8 cellular contexts compared by ENCODE assay signal in the genomic region with DNA sequence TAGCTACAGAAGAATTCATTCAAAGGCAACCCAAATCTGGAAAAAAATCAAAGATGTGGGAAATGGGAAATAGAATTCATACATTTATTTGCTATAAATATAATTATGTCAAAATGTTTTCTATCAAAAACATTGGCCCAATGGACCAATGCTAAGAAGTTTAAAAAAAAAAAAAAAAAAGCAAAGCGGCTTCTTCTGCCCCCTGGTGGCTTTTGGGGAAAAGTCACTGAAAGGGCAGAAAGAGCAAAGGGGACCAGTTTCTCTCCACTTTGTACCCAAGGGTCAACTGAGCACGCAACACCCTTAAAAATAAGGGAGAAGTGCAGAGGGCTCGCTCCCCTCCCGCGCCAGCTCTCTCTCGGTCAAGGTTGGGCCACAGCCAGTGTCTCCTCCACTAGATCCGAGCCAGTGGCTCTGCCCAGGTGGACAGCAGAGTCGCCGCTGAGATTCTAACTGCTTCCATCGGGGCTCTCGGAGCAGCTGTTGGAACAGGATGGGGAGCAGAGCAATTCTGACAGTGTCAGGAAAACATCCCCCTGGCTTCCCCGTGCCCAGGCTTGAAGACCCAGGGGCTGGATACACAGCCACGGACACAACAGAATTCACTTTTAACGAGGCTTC.
DNase-seq lines count a peak whose midpoint lies in the region; ATAC-seq, FAIRE-seq and TF ChIP-seq lines count a peak whose summit lies in the region.
"Had no signal": no experiment of that assay in that cellular context is flagged by ENCODE, and none has a peak within 500 bp of the region (broad histone marks: within the 10 kb centered on the region; RNA-seq: fewer than 3 reads in every experiment).

No MANE protein-coding gene starts in this region.

- no peaks in the 10 kb centered on the region for H3K36me3 ChIP-seq in DOHH2 (ENCODE audit: control insufficient read depth, low read length)
- no peaks in the 10 kb centered on the region for H3K36me3 ChIP-seq in upper lobe of left lung
- H3K36me3 ChIP-seq in effector memory CD4-positive, alpha-beta T cell (ENCODE audit: control insufficient read depth, insufficient read depth, low read length), result no peaks in the 10 kb centered on the region

- no peak for TF ChIP-seq POLR2A in upper lobe of left lung (IDR thresholded peaks at IDR 0.05)

- H3K9me3 ChIP-seq in DOHH2 (ENCODE audit: control insufficient read depth, insufficient read depth, low read length) (no peaks in the 10 kb centered on the region), upper lobe of left lung (no peaks in the 10 kb centered on the region)
- no peaks in the 10 kb centered on the region for H3K9me3 ChIP-seq in effector memory CD4-positive, alpha-beta T cell (ENCODE audit: control insufficient read depth, low read length)

- no peaks in the 10 kb centered on the region for H3K4me1 ChIP-seq in DOHH2 (ENCODE audit: control insufficient read depth, low read length)
- H3K4me1 ChIP-seq in upper lobe of left lung, result no peaks in the 10 kb centered on the region
- no peaks in the 10 kb centered on the region for H3K4me1 ChIP-seq in effector memory CD4-positive, alpha-beta T cell (ENCODE audit: control insufficient read depth, insufficient read depth, low read length, poor library complexity, severe bottlenecking)

- H3K4me1 Mint-ChIP-seq in activated B cell treated with CpG ODN at 0.5 μM for 24 hours, result no peaks in the 10 kb centered on the region
- H3K4me1 Mint-ChIP-seq: naive B cell had no signal

- CTCF ChIA-PET in activated B cell treated with CpG ODN at 0.5 μM for 24 hours (lab: Charles Lee), result no interaction called here

- TF ChIP-seq CTCF in DOHH2 (IDR thresholded peaks at IDR 0.05; ENCODE audit: low read depth, low read length, poor library complexity, severe bottlenecking) (peak; percentile 76), activated B cell treated with CpG ODN at 0.5 μM for 24 hours (IDR thresholded peaks at IDR 0.05) (peak; percentile 58), upper lobe of left lung (IDR thresholded peaks at IDR 0.05) (peak in 5 of 6 experiments; percentile 22 to 48 (median 33))

- POLR2A ChIA-PET in activated B cell treated with CpG ODN at 0.5 μM for 24 hours (lab: Charles Lee), result no interaction called here

- no peaks in the 10 kb centered on the region for H4K20me1 ChIP-seq in DOHH2 (ENCODE audit: control insufficient read depth, insufficient read depth, low read depth, low read length)

- peaks cover 10% of the 10 kb centered on the region for H3K27me3 Mint-ChIP-seq in activated B cell treated with CpG ODN at 0.5 μM for 24 hours

- H3K9me2 ChIP-seq in DOHH2 (replicated peaks; ENCODE audit: control insufficient read depth, low read length), result no peaks in the 10 kb centered on the region

- H3F3A ChIP-seq in DOHH2 (ENCODE audit: control insufficient read depth, insufficient read depth), result no peaks in the 10 kb centered on the region

- no peak overlapping the region for H3K4me3 ChIP-seq in DOHH2 (ENCODE audit: low read length)
- no peak overlapping the region for H3K4me3 ChIP-seq in upper lobe of left lung
- H3K4me3 ChIP-seq in effector memory CD4-positive, alpha-beta T cell (ENCODE audit: insufficient read depth, low read depth, low read length, poor library complexity, severe bottlenecking), result no peak overlapping the region

- no peaks in the 10 kb centered on the region for H3K79me2 ChIP-seq in DOHH2 (ENCODE audit: control insufficient read depth, low read length)

- H3K36me3 Mint-ChIP-seq in activated B cell treated with CpG ODN at 0.5 μM for 24 hours (ENCODE audit: low read depth), result no peaks in the 10 kb centered on the region
- H3K36me3 Mint-ChIP-seq: naive B cell had no signal

- H3K27ac ChIP-seq in DOHH2 (ENCODE audit: low read depth, low read length) (no peak overlapping the region), upper lobe of left lung (no peak overlapping the region)
- no peak overlapping the region for H3K27ac ChIP-seq in effector memory CD4-positive, alpha-beta T cell (ENCODE audit: insufficient read depth, low read length, poor library complexity, severe bottlenecking)

- H3K27me3 ChIP-seq in DOHH2 (ENCODE audit: control insufficient read depth, low read length) (no peaks in the 10 kb centered on the region), upper lobe of left lung (no peaks in the 10 kb centered on the region)
- H3K27me3 ChIP-seq in effector memory CD4-positive, alpha-beta T cell (replicated peaks; ENCODE audit: control insufficient read depth, insufficient read depth, low read length, poor library complexity, severe bottlenecking), result peaks cover 3% of the 10 kb centered on the region

- ATAC-seq in activated B cell treated with CpG ODN at 0.5 μM for 24 hours (ENCODE audit: low read depth), result no peak
- ATAC-seq in upper lobe of left lung (ENCODE audit: low FRiP score in 2 of 2), result peak in 1 of 2 donors; percentile 43
- ATAC-seq in GM21360 (IDR thresholded peaks at IDR 0.05; ENCODE audit: unreplicated experiment), result no peak

- peak; percentile 49 for FAIRE-seq in islet of Langerhans (lab: Jason Lieb, UNC)

- 35 to 52% methylated on average over 12 to 14 of the region's 14 CpGs for WGBS in upper lobe of left lung, 2 donors

- DNase-seq in HK-2 (ENCODE audit: unreplicated experiment) (peak; percentile 5), activated B cell treated with CpG ODN at 0.5 μM for 24 hours (no peak), upper lobe of left lung (no peak)
- no peak for DNase-seq in effector memory CD4-positive, alpha-beta T cell
- DNase-seq: naive B cell had no signal

- intact Hi-C loops in activated B cell treated with CpG ODN at 0.5 μM for 24 hours (cut with micrococcal nuclease), result loop anchor here (10.0 kb wide), 1 partner anchor 1310 kb away; no protein-coding TSS in a partner anchor

- TF ChIP-seq EP300 in upper lobe of left lung (IDR thresholded peaks at IDR 0.05), result no peak

- H3K9me3 Mint-ChIP-seq in activated B cell treated with CpG ODN at 0.5 μM for 24 hours, result no peaks in the 10 kb centered on the region
- H3K9me3 Mint-ChIP-seq: naive B cell had no signal

- H3K4me3 Mint-ChIP-seq in activated B cell treated with CpG ODN at 0.5 μM for 24 hours, result no peak overlapping the region
- H3K4me3 Mint-ChIP-seq: naive B cell had no signal

- no peak overlapping the region for H3K27ac Mint-ChIP-seq in activated B cell treated with CpG ODN at 0.5 μM for 24 hours

- no peak overlapping the region for H3K4me2 ChIP-seq in DOHH2 (ENCODE audit: low read length)
